1 cellular context compared by ENCODE assay signal in the genomic region with DNA sequence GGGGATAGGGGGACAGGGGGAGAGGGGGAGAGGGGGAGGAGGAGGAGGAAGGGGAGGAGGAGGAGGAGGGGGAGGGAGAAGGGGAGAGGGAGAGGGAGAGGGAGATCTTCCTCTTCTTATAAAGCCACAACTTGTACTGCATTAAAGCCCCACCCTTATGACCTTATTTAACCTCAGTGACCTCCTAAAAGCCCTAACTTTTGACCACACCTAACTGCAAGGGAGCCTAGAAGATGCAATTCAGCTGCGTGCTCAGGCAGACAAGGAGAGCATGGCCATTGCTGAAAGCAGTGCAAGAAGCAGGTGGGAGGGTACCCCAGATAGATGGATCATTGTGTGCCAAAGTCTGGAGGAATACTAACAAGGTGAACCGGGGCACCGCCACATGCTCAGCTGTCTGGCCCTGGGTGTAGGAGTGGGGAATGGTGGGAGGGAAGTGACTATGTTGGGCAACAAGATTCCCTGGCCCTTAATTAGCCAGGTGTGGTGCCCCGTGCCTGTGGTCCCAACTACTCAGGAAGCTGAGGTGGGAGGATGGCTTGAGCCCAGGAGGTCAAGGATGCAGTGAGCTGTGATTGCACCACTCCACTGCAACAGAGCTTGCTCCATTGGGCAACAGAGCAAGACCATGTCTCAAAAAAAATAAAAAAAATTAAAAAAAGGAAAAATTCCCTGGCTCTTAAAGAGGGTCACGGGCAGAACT.
TF ChIP-seq lines count a peak whose summit lies in the region.

No MANE protein-coding gene starts in this region.

TF ChIP-seq in GM23338, 12 proteins besides CTCF, POLR2A, EP300 and RAD21 (continued from another document):
- TF ChIP-seq, protein P1, sequence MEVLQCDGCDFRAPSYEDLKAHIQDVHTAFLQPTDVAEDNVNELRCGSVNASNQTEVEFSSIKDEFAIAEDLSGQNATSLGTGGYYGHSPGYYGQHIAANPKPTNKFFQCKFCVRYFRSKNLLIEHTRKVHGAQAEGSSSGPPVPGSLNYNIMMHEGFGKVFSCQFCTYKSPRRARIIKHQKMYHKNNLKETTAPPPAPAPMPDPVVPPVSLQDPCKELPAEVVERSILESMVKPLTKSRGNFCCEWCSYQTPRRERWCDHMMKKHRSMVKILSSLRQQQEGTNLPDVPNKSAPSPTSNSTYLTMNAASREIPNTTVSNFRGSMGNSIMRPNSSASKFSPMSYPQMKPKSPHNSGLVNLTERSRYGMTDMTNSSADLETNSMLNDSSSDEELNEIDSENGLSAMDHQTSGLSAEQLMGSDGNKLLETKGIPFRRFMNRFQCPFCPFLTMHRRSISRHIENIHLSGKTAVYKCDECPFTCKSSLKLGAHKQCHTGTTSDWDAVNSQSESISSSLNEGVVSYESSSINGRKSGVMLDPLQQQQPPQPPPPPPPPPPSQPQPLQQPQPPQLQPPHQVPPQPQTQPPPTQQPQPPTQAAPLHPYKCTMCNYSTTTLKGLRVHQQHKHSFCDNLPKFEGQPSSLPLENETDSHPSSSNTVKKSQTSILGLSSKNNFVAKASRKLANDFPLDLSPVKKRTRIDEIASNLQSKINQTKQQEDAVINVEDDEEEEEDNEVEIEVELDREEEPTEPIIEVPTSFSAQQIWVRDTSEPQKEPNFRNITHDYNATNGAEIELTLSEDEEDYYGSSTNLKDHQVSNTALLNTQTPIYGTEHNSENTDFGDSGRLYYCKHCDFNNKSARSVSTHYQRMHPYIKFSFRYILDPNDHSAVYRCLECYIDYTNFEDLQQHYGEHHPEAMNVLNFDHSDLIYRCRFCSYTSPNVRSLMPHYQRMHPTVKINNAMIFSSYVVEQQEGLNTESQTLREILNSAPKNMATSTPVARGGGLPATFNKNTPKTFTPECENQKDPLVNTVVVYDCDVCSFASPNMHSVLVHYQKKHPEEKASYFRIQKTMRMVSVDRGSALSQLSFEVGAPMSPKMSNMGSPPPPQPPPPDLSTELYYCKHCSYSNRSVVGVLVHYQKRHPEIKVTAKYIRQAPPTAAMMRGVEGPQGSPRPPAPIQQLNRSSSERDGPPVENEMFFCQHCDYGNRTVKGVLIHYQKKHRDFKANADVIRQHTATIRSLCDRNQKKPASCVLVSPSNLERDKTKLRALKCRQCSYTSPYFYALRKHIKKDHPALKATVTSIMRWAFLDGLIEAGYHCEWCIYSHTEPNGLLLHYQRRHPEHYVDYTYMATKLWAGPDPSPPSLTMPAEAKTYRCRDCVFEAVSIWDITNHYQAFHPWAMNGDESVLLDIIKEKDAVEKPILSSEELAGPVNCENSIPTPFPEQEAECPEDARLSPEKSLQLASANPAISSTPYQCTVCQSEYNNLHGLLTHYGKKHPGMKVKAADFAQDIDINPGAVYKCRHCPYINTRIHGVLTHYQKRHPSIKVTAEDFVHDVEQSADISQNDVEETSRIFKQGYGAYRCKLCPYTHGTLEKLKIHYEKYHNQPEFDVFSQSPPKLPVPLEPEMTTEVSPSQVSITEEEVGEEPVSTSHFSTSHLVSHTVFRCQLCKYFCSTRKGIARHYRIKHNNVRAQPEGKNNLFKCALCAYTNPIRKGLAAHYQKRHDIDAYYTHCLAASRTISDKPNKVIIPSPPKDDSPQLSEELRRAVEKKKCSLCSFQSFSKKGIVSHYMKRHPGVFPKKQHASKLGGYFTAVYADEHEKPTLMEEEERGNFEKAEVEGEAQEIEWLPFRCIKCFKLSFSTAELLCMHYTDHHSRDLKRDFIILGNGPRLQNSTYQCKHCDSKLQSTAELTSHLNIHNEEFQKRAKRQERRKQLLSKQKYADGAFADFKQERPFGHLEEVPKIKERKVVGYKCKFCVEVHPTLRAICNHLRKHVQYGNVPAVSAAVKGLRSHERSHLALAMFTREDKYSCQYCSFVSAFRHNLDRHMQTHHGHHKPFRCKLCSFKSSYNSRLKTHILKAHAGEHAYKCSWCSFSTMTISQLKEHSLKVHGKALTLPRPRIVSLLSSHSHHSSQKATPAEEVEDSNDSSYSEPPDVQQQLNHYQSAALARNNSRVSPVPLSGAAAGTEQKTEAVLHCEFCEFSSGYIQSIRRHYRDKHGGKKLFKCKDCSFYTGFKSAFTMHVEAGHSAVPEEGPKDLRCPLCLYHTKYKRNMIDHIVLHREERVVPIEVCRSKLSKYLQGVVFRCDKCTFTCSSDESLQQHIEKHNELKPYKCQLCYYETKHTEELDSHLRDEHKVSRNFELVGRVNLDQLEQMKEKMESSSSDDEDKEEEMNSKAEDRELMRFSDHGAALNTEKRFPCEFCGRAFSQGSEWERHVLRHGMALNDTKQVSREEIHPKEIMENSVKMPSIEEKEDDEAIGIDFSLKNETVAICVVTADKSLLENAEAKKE (CRISPR knock-in tag; IDR thresholded peaks at IDR 0.05), result no peak
- TF ChIP-seq CREB1 (CRISPR knock-in tag; IDR thresholded peaks at IDR 0.05; ENCODE audit: low read depth) (no peak), ZNF331 (CRISPR knock-in tag; IDR thresholded peaks at IDR 0.05; ENCODE audit: low read depth) (no peak), NANOG (IDR thresholded peaks at IDR 0.05; ENCODE audit: borderline replicate concordance) (no peak), POLR2AphosphoS5 (IDR thresholded peaks at IDR 0.05; ENCODE audit: low read depth) (no peak), EZH2phosphoT487 (IDR thresholded peaks at IDR 0.05; ENCODE audit: unreplicated experiment) (no peak)
- TF ChIP-seq, protein P2, sequence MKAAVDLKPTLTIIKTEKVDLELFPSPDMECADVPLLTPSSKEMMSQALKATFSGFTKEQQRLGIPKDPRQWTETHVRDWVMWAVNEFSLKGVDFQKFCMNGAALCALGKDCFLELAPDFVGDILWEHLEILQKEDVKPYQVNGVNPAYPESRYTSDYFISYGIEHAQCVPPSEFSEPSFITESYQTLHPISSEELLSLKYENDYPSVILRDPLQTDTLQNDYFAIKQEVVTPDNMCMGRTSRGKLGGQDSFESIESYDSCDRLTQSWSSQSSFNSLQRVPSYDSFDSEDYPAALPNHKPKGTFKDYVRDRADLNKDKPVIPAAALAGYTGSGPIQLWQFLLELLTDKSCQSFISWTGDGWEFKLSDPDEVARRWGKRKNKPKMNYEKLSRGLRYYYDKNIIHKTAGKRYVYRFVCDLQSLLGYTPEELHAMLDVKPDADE (IDR thresholded peaks at IDR 0.05), result no peak
- TF ChIP-seq, protein P3, sequence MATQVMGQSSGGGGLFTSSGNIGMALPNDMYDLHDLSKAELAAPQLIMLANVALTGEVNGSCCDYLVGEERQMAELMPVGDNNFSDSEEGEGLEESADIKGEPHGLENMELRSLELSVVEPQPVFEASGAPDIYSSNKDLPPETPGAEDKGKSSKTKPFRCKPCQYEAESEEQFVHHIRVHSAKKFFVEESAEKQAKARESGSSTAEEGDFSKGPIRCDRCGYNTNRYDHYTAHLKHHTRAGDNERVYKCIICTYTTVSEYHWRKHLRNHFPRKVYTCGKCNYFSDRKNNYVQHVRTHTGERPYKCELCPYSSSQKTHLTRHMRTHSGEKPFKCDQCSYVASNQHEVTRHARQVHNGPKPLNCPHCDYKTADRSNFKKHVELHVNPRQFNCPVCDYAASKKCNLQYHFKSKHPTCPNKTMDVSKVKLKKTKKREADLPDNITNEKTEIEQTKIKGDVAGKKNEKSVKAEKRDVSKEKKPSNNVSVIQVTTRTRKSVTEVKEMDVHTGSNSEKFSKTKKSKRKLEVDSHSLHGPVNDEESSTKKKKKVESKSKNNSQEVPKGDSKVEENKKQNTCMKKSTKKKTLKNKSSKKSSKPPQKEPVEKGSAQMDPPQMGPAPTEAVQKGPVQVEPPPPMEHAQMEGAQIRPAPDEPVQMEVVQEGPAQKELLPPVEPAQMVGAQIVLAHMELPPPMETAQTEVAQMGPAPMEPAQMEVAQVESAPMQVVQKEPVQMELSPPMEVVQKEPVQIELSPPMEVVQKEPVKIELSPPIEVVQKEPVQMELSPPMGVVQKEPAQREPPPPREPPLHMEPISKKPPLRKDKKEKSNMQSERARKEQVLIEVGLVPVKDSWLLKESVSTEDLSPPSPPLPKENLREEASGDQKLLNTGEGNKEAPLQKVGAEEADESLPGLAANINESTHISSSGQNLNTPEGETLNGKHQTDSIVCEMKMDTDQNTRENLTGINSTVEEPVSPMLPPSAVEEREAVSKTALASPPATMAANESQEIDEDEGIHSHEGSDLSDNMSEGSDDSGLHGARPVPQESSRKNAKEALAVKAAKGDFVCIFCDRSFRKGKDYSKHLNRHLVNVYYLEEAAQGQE (IDR thresholded peaks at IDR 0.05; ENCODE audit: unreplicated experiment), result no peak
